ENCODE assay signal across 24 cellular contexts in the genomic region with DNA sequence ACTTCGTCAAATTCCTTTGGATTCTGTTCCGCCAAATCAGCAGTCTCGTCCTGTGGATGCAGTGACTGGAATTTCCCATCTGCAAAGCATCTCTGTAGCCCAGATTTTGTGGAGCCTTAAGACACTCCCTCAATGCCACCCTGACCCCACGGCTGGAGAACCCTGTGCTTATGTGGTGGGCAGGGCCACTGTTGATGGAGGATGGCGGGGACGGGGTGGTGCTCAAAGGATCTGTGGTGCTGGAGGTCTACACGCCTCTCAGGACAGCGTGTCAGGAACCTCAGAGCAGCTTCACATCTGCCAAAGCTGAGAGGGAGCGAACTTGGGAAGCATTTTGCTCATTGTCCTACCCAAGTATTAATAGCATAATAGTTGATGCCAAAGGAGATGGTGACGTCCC.
DNase-seq lines count a peak whose midpoint lies in the region; ATAC-seq and TF ChIP-seq lines count a peak whose summit lies in the region.
"Had no signal": no experiment of that assay in that cellular context is flagged by ENCODE, and none has a peak within 500 bp of the region (broad histone marks: within the 10 kb centered on the region; RNA-seq: fewer than 3 reads in every experiment).

No MANE protein-coding gene starts in this region.

- no peak overlapping the region for H3K4ac ChIP-seq in H9 (ENCODE audit: low read depth, low read length)
- H3K4ac ChIP-seq in mesendoderm (ENCODE audit: low read depth, low read length) = no peak overlapping the region
- no peak overlapping the region for H3K4ac ChIP-seq in trophoblast cell (ENCODE audit: low read depth, low read length)

- H2BK120ac ChIP-seq in H9 (ENCODE audit: low read depth, low read length, poor library complexity, severe bottlenecking) = no peak overlapping the region
- no peak overlapping the region for H2BK120ac ChIP-seq in mesendoderm (ENCODE audit: low read depth, low read length)
- no peak overlapping the region for H2BK120ac ChIP-seq in trophoblast cell (ENCODE audit: insufficient read depth, low read length, poor library complexity)

- H2BK20ac ChIP-seq in H9 (ENCODE audit: low read depth, low read length, poor library complexity, severe bottlenecking) = no peak overlapping the region

- H2BK15ac ChIP-seq in H9 (ENCODE audit: low read depth, low read length) = no peak overlapping the region
- H2BK15ac ChIP-seq in mesendoderm (replicated peaks; ENCODE audit: low read depth) = no peak overlapping the region

- H3K18ac ChIP-seq in H9 (ENCODE audit: insufficient read length, low read depth, low read length) = no peak overlapping the region
- H3K18ac ChIP-seq in mesendoderm (ENCODE audit: low read length) = no peak overlapping the region
- H3K18ac ChIP-seq in trophoblast cell (ENCODE audit: low read length) = no peak overlapping the region

- H3K9me3 ChIP-seq in H9 (ENCODE audit: control insufficient read depth, low read depth, low read length) (no peaks in the 10 kb centered on the region), trophoblast cell (ENCODE audit: insufficient read depth, low read depth, low read length) (no peaks in the 10 kb centered on the region)

- H3K79me1 ChIP-seq in H9 (ENCODE audit: insufficient read depth, low read depth, low read length, poor library complexity, severe bottlenecking) = no peaks in the 10 kb centered on the region
- H3K79me1 ChIP-seq in mesendoderm (ENCODE audit: low read length) = no peaks in the 10 kb centered on the region
- H3K79me1 ChIP-seq in trophoblast cell (ENCODE audit: low read length) = no peaks in the 10 kb centered on the region

- WGBS in H9 (ENCODE audit: extremely low coverage, insufficient read length, low lambda C conversion rate) = no CpG with 5 or more reads among the region's 10 CpGs
- WGBS in mesendoderm (ENCODE audit: extremely low coverage, insufficient coverage, low lambda C conversion rate) = no CpG with 5 or more reads among the region's 10 CpGs
- no CpG with 5 or more reads among the region's 10 CpGs for WGBS in trophoblast cell (ENCODE audit: extremely low coverage, insufficient coverage, insufficient read length)

- no peak overlapping the region for H4K91ac ChIP-seq in H9 (ENCODE audit: insufficient read length, low read depth, low read length)
- no peak overlapping the region for H4K91ac ChIP-seq in trophoblast cell (ENCODE audit: low read depth, low read length)

- ATAC-seq in activated T-cell treated with anti-CD3 and anti-CD28 coated beads, Interleukin-2, amount 50 U/mL, for 4 hours = no peak
- ATAC-seq in stimulated activated naive B cell treated with anti-CD40 and anti-IgM and Interleukin-4, amounts not matched to agents 10 μg/mL and 1 μg/mL and 100 μg/mL, for 72 hours (replicated peaks) = no peak

- no peak overlapping the region for H3K4me3 ChIP-seq in mesendoderm (ENCODE audit: low read length)
- no peak overlapping the region for H3K4me3 ChIP-seq in trophoblast cell (ENCODE audit: low read depth, low read length)
- H3K4me3 ChIP-seq: GM23248 had no signal

- H3K27me3 Mint-ChIP-seq in activated T-cell treated with anti-CD3 and anti-CD28 coated beads, Interleukin-2, amount 50 U/mL, for 4 hours (ENCODE audit: low read depth) = no peaks in the 10 kb centered on the region
- H3K27me3 Mint-ChIP-seq in H9 (ENCODE audit: low read depth) = no peaks in the 10 kb centered on the region
- H3K27me3 Mint-ChIP-seq in stimulated activated naive B cell treated with anti-CD40 and anti-IgM and Interleukin-4, amounts not matched to agents 10 μg/mL and 1 μg/mL and 100 μg/mL, for 72 hours = no peaks in the 10 kb centered on the region
- H3K27me3 Mint-ChIP-seq: B cell; CD4-positive, alpha-beta memory T cell had no signal

- no peaks in the 10 kb centered on the region for H3K23me2 ChIP-seq in H9 (ENCODE audit: insufficient read length, low read depth, low read length, poor library complexity, severe bottlenecking)

- no peak overlapping the region for H4K12ac ChIP-seq in trophoblast cell (ENCODE audit: low read depth, low read length)

- no peaks in the 10 kb centered on the region for H3K36me3 ChIP-seq in mesendoderm (ENCODE audit: control insufficient read depth, insufficient read depth, low read length)
- H3K36me3 ChIP-seq in trophoblast cell (ENCODE audit: control insufficient read depth in 1 of 2, insufficient read depth in 2 of 2, low read length in 2 of 2) = peaks cover 0 to 4% of the 10 kb centered on the region in 2 experiments

- no peak overlapping the region for H3T11ph ChIP-seq in H9 (ENCODE audit: low read length)

- H2BK12ac ChIP-seq in H9 (ENCODE audit: insufficient read length, low read depth, low read length) = no peak overlapping the region
- no peak overlapping the region for H2BK12ac ChIP-seq in trophoblast cell (ENCODE audit: low read length)

- H3K36me3 Mint-ChIP-seq in activated T-cell treated with anti-CD3 and anti-CD28 coated beads, Interleukin-2, amount 50 U/mL, for 4 hours (ENCODE audit: insufficient read depth) = no peaks in the 10 kb centered on the region
- H3K36me3 Mint-ChIP-seq in H9 (ENCODE audit: insufficient read depth in 1 of 3, low read depth in 3 of 3) = peaks cover 0 to 4% (median 4%) of the 10 kb centered on the region in 3 experiments; a peak in 6 of 7 replicates
- H3K36me3 Mint-ChIP-seq in stimulated activated naive B cell treated with anti-CD40 and anti-IgM and Interleukin-4, amounts not matched to agents 10 μg/mL and 1 μg/mL and 100 μg/mL, for 72 hours = peaks cover 8 to 28% of the 10 kb centered on the region in 2 donors

- no peak overlapping the region for H4K8ac ChIP-seq in H9 (replicated peaks; ENCODE audit: insufficient read length, low read depth, low read length)
- no peak overlapping the region for H4K8ac ChIP-seq in mesendoderm (ENCODE audit: low read depth, low read length)
- H4K8ac ChIP-seq in trophoblast cell (ENCODE audit: low read depth, low read length) = no peak overlapping the region

- no peaks in the 10 kb centered on the region for H3K4me1 ChIP-seq in H9 (ENCODE audit: insufficient read depth, low read length)
- no peaks in the 10 kb centered on the region for H3K4me1 ChIP-seq in mesendoderm (ENCODE audit: control insufficient read depth, low read depth, low read length)
- peaks cover 6 to 9% of the 10 kb centered on the region in 2 experiments for H3K4me1 ChIP-seq in trophoblast cell (ENCODE audit: control insufficient read depth in 1 of 2, insufficient read depth in 2 of 2, low read length in 2 of 2)

- no peak overlapping the region for H3K56ac ChIP-seq in H9 (ENCODE audit: insufficient read length, low read depth, low read length)
- no peak overlapping the region for H3K56ac ChIP-seq in mesendoderm (ENCODE audit: low read length)

- H4K5ac ChIP-seq in H9 (ENCODE audit: insufficient read length, low read depth, low read length) (no peak overlapping the region), mesendoderm (ENCODE audit: low read length) (no peak overlapping the region)

- no peak overlapping the region for H3K4me3 Mint-ChIP-seq in activated T-cell treated with anti-CD3 and anti-CD28 coated beads, Interleukin-2, amount 50 U/mL, for 4 hours
- H3K4me3 Mint-ChIP-seq in H9 = no peak overlapping the region
- H3K4me3 Mint-ChIP-seq in stimulated activated naive B cell treated with anti-CD40 and anti-IgM and Interleukin-4, amounts not matched to agents 10 μg/mL and 1 μg/mL and 100 μg/mL, for 72 hours = no peak overlapping the region
- H3K4me3 Mint-ChIP-seq: B cell; CD4-positive, alpha-beta memory T cell had no signal

- H3K79me2 ChIP-seq in H9 (ENCODE audit: insufficient read depth, low read length) = no peaks in the 10 kb centered on the region
- H3K79me2 ChIP-seq in mesendoderm (ENCODE audit: control insufficient read depth, insufficient read depth, low read length) = no peaks in the 10 kb centered on the region
- no peaks in the 10 kb centered on the region for H3K79me2 ChIP-seq in trophoblast cell (ENCODE audit: control insufficient read depth, insufficient read depth, low read length, poor library complexity)

- no peak overlapping the region for H3K27ac ChIP-seq in H9 (ENCODE audit: insufficient read length, low read depth, low read length)
- no peak overlapping the region for H3K27ac ChIP-seq in mesendoderm (ENCODE audit: low read depth, low read length)
- H3K27ac ChIP-seq in trophoblast cell (ENCODE audit: low read depth, low read length) = no peak overlapping the region
- H3K27ac ChIP-seq: GM23248 had no signal

- H3K14ac ChIP-seq in H9 (ENCODE audit: insufficient read depth, low read length) = no peak overlapping the region
- no peak overlapping the region for H3K14ac ChIP-seq in trophoblast cell (ENCODE audit: low read length)

- DNase-seq in activated T-cell treated with anti-CD3 and anti-CD28 coated beads, Interleukin-2, amount 50 U/mL, for 1 hour = peak; percentile 4
- DNase-seq in activated T-cell treated with anti-CD3 and anti-CD28 coated beads, Interleukin-2, amount 50 U/mL, for 4 hours = no peak
- DNase-seq in H9 = peak; percentile 16
- peak; percentile 71 for DNase-seq in mesendoderm
- no peak for DNase-seq in stimulated activated naive B cell treated with anti-CD40 and anti-IgM and Interleukin-4, amounts not matched to agents 10 μg/mL and 1 μg/mL and 100 μg/mL, for 72 hours
- DNase-seq in C1 segment of cervical spinal cord (lab: John Stamatoyannopoulos, UW) = no peak
- DNase-seq in T-helper 1 cell = no peak
- DNase-seq in trophoblast cell = no peak
- DNase-seq: 8988T; CD4-positive, alpha-beta memory T cell; DMS153; GF-D8; GM23248; HCEC 1CT; Kasumi-1; MM.1S; NCI-H1092 treated with DMSO at 0.1 percent for 48 hours; NCI-H146; NCI-H2029 treated with DMSO at 0.1 percent for 48 hours; NCI-H2171; NCI-H446; NCI-H526 treated with DMSO at 0.1 percent for 48 hours; Right ventricle myocardium superior had no signal

- no peak for TF ChIP-seq CTCF in H9 (conservative IDR thresholded peaks at IDR 0.05)

- no peaks in the 10 kb centered on the region for H4K20me1 ChIP-seq in H9 (ENCODE audit: control insufficient read depth, insufficient read depth, insufficient read length)

- H3K9ac ChIP-seq in H9 (ENCODE audit: extremely low read depth, insufficient read length, low read length) = no peak overlapping the region
- no peak overlapping the region for H3K9ac ChIP-seq in mesendoderm (ENCODE audit: low read length)
- H3K9ac ChIP-seq in trophoblast cell (ENCODE audit: low read length) = no peak overlapping the region
- H3K9ac ChIP-seq: GM23248 had no signal

- no peak overlapping the region for H3K4me2 ChIP-seq in H9 (ENCODE audit: insufficient read depth, insufficient read length, low read length)
- no peak overlapping the region for H3K4me2 ChIP-seq in mesendoderm (ENCODE audit: low read length)
- H3K4me2 ChIP-seq in trophoblast cell (ENCODE audit: low read length) = no peak overlapping the region

- peaks cover 2% of the 10 kb centered on the region for H3K4me1 Mint-ChIP-seq in activated T-cell treated with anti-CD3 and anti-CD28 coated beads, Interleukin-2, amount 50 U/mL, for 4 hours (ENCODE audit: low read depth)
- H3K4me1 Mint-ChIP-seq in H9 = peaks cover 14 to 15% of the 10 kb centered on the region in 2 experiments; a peak in 3 of 4 replicates
- peaks cover 5 to 12% of the 10 kb centered on the region in 2 donors for H3K4me1 Mint-ChIP-seq in stimulated activated naive B cell treated with anti-CD40 and anti-IgM and Interleukin-4, amounts not matched to agents 10 μg/mL and 1 μg/mL and 100 μg/mL, for 72 hours
- H3K4me1 Mint-ChIP-seq: B cell had no signal

- no peaks in the 10 kb centered on the region for H3K27me3 ChIP-seq in H9 (ENCODE audit: insufficient read depth, low read length)
- H3K27me3 ChIP-seq in mesendoderm (ENCODE audit: insufficient read depth, low read length, poor library complexity) = no peaks in the 10 kb centered on the region
- no peaks in the 10 kb centered on the region for H3K27me3 ChIP-seq in trophoblast cell (ENCODE audit: insufficient read depth, low read length)

- H3K9me3 Mint-ChIP-seq in activated T-cell treated with anti-CD3 and anti-CD28 coated beads, Interleukin-2, amount 50 U/mL, for 4 hours = no peaks in the 10 kb centered on the region
- H3K9me3 Mint-ChIP-seq in H9 = no peaks in the 10 kb centered on the region
- H3K9me3 Mint-ChIP-seq in stimulated activated naive B cell treated with anti-CD40 and anti-IgM and Interleukin-4, amounts not matched to agents 10 μg/mL and 1 μg/mL and 100 μg/mL, for 72 hours = no peaks in the 10 kb centered on the region

- H2AK5ac ChIP-seq in H9 (ENCODE audit: insufficient read length, low read length) (no peak overlapping the region), mesendoderm (ENCODE audit: low read length) (no peak overlapping the region), trophoblast cell (ENCODE audit: low read length) (no peak overlapping the region)

- H3K23ac ChIP-seq in H9 (ENCODE audit: insufficient read length, low read depth, low read length) (no peak overlapping the region), mesendoderm (ENCODE audit: low read length) (no peak overlapping the region), trophoblast cell (ENCODE audit: low read length) (no peak overlapping the region)

- H2BK5ac ChIP-seq in H9 (ENCODE audit: insufficient read length, low read length) (no peak overlapping the region), mesendoderm (ENCODE audit: low read length) (no peak overlapping the region), trophoblast cell (ENCODE audit: low read depth, low read length, poor library complexity) (no peak overlapping the region)

- no peak overlapping the region for H2AFZ ChIP-seq in H9 (ENCODE audit: low read length)
- no peak overlapping the region for H2AFZ ChIP-seq in trophoblast cell (ENCODE audit: insufficient read depth, low read length, poor library complexity)
- H2AFZ ChIP-seq: GM23248 had no signal

- no peak overlapping the region for H3K27ac Mint-ChIP-seq in H9
- peak overlapping the region; percentile 42 for H3K27ac Mint-ChIP-seq in stimulated activated naive B cell treated with anti-CD40 and anti-IgM and Interleukin-4, amounts not matched to agents 10 μg/mL and 1 μg/mL and 100 μg/mL, for 72 hours

Comparison
In these comparisons a context has a peak if more than half of its experiments do, and no peak if none do; other contexts are left out.
1. DNase-seq: peak in activated T-cell treated with anti-CD3 and anti-CD28 coated beads, Interleukin-2, amount 50 U/mL, for 1 hour (single experiment), H9 (single experiment) and mesendoderm (single experiment); none in activated T-cell treated with anti-CD3 and anti-CD28 coated beads, Interleukin-2, amount 50 U/mL, for 4 hours (single experiment), stimulated activated naive B cell treated with anti-CD40 and anti-IgM and Interleukin-4, amounts not matched to agents 10 μg/mL and 1 μg/mL and 100 μg/mL, for 72 hours (single experiment), C1 segment of cervical spinal cord (0 of 14), T-helper 1 cell (0 of 5) and trophoblast cell (0 of 2).